In the genomic region with DNA sequence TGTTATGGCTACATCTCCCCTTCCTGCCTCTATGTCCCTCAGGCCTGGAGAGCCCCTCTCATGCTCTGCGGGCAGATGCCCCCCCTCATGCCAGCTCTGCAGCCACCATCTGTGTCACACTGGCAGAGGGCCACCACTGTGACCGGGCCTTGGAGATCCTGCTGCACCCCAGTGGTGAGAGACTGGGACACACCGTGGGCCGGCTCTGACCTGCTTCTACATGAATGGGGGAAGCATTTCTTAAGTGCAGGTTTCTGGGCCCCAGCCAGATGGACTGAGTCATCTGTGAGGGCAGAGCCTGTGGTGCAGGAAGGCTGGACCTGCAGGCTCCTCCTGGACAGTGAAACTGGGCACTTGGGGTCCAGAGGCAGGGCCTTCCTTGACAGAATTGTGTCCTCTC, we compare ENCODE assay signal across 1 cellular context.
TF ChIP-seq lines count a peak whose summit lies in the region.

No MANE protein-coding gene starts in this region.

TF ChIP-seq in GM12878, 131 proteins besides CTCF, POLR2A, EP300 and RAD21:
- no peak for TF ChIP-seq CREB1 (IDR thresholded peaks at IDR 0.05; ENCODE audit: low read depth)
- TF ChIP-seq, protein P1, sequence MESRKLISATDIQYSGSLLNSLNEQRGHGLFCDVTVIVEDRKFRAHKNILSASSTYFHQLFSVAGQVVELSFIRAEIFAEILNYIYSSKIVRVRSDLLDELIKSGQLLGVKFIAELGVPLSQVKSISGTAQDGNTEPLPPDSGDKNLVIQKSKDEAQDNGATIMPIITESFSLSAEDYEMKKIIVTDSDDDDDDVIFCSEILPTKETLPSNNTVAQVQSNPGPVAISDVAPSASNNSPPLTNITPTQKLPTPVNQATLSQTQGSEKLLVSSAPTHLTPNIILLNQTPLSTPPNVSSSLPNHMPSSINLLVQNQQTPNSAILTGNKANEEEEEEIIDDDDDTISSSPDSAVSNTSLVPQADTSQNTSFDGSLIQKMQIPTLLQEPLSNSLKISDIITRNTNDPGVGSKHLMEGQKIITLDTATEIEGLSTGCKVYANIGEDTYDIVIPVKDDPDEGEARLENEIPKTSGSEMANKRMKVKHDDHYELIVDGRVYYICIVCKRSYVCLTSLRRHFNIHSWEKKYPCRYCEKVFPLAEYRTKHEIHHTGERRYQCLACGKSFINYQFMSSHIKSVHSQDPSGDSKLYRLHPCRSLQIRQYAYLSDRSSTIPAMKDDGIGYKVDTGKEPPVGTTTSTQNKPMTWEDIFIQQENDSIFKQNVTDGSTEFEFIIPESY (IDR thresholded peaks at IDR 0.05) = no peak
- TF ChIP-seq SPI1 (IDR thresholded peaks at IDR 0.05; ENCODE audit: borderline replicate concordance, insufficient read depth, low read depth, low read length) = no peak
- TF ChIP-seq, protein P2, sequence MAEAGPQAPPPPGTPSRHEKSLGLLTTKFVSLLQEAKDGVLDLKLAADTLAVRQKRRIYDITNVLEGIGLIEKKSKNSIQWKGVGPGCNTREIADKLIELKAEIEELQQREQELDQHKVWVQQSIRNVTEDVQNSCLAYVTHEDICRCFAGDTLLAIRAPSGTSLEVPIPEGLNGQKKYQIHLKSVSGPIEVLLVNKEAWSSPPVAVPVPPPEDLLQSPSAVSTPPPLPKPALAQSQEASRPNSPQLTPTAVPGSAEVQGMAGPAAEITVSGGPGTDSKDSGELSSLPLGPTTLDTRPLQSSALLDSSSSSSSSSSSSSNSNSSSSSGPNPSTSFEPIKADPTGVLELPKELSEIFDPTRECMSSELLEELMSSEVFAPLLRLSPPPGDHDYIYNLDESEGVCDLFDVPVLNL (IDR thresholded peaks at IDR 0.05; ENCODE audit: low read depth, low read length) = no peak
- no peak for TF ChIP-seq PAX8 (IDR thresholded peaks at IDR 0.05)
- TF ChIP-seq, protein P3, sequence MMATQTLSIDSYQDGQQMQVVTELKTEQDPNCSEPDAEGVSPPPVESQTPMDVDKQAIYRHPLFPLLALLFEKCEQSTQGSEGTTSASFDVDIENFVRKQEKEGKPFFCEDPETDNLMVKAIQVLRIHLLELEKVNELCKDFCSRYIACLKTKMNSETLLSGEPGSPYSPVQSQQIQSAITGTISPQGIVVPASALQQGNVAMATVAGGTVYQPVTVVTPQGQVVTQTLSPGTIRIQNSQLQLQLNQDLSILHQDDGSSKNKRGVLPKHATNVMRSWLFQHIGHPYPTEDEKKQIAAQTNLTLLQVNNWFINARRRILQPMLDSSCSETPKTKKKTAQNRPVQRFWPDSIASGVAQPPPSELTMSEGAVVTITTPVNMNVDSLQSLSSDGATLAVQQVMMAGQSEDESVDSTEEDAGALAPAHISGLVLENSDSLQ (IDR thresholded peaks at IDR 0.05) = no peak
- TF ChIP-seq SREBF1 (IDR thresholded peaks at IDR 0.05; ENCODE audit: low read length) = no peak
- no peak for TF ChIP-seq NBN (IDR thresholded peaks at IDR 0.05)
- TF ChIP-seq CBX3 (IDR thresholded peaks at IDR 0.05; ENCODE audit: borderline replicate concordance, low read depth) = no peak
- no peak for TF ChIP-seq IRF4 (IDR thresholded peaks at IDR 0.05; ENCODE audit: low read depth, low read length)
- TF ChIP-seq HCFC1 (IDR thresholded peaks at IDR 0.05; ENCODE audit: low read length) = no peak
- no peak for TF ChIP-seq ZBED1 (IDR thresholded peaks at IDR 0.05; ENCODE audit: borderline replicate concordance)
- TF ChIP-seq DPF2 (IDR thresholded peaks at IDR 0.05) = no peak
